23 cellular contexts compared by ENCODE assay signal in genomic region chr7:32020760-32021159, GRCh38. TPM values are rescaled to one million over a fixed set of nuclear protein-coding genes. Genes with fewer than 3 reads are reported as not detected.
"Had no signal": no experiment of that assay in that cellular context is flagged by ENCODE, and none has a peak within 500 bp of the region (broad histone marks: within the 10 kb centered on the region; RNA-seq: fewer than 3 reads in every experiment).

No MANE protein-coding gene starts in this region.

- H3K27me3 ChIP-seq: brain microvascular endothelial cell, neural progenitor cell, ovary, right lobe of liver, spleen, tibial nerve, uterus had no signal

- H3K9me3 ChIP-seq: ovary, psoas muscle, right lobe of liver, uterus had no signal

- H2AFZ ChIP-seq: neural progenitor cell had no signal

- ATAC-seq: activated CD4-positive, CD25-positive, alpha-beta regulatory T cell treated with anti-CD3 and anti-CD28 coated beads, Interleukin-2, amount 50 U/mL, for 24 hours; activated T-cell treated with anti-CD3 and anti-CD28 coated beads, Interleukin-2, amount 50 U/mL, for 4 hours; esophagus mucosa; naive thymus-derived CD4-positive, alpha-beta T cell; psoas muscle; right lobe of liver; stimulated activated memory B cell treated with anti-CD40 and anti-IgM and Interleukin-4, amounts not matched to agents 10 μg/mL and 1 μg/mL and 100 μg/mL, for 72 hours had no signal

- H3K27ac ChIP-seq: brain microvascular endothelial cell, neural progenitor cell, psoas muscle, right lobe of liver, spleen, tibial nerve, uterus had no signal

- H3K4me3 ChIP-seq: neural progenitor cell, ovary, psoas muscle, right lobe of liver, spleen, tibial nerve, uterus had no signal

- H3K36me3 ChIP-seq: brain microvascular endothelial cell, neural progenitor cell, ovary, right lobe of liver, spleen, uterus had no signal

- DNase-seq: activated CD4-positive, alpha-beta T cell treated with anti-CD3 and anti-CD28 coated beads, Interleukin-2, amount 10 ng/mL, durations not matched to agents 7 days and 5 days; activated CD8-positive, alpha-beta memory T cell treated with anti-CD3 and anti-CD28 coated beads, Interleukin-2, amount 50 U/mL, for 4 hours; activated naive CD4-positive, alpha-beta T cell treated with anti-CD3 and anti-CD28 coated beads for 36 hours; activated T-cell treated with anti-CD3 and anti-CD28 coated beads, Interleukin-2, amount 50 U/mL, for 4 hours; aorta; brain microvascular endothelial cell; effector CD8-positive, alpha-beta T cell; foreskin fibroblast; kidney glomerular epithelial cell; mesendoderm; naive thymus-derived CD4-positive, alpha-beta T cell; ovary; psoas muscle; right lobe of liver; spleen; stimulated activated CD4-positive, alpha-beta T cell treated with anti-CD3 and anti-CD28 coated beads, Interleukin-4, amount 100 ng/mL, for 4 hours; substantia nigra; uterus had no signal

- H3K9ac ChIP-seq: neural progenitor cell had no signal

- H3K4me1 ChIP-seq: neural progenitor cell, psoas muscle, right lobe of liver, spleen, tibial nerve, uterus had no signal

- H3K4me2 ChIP-seq: neural progenitor cell had no signal

RNA-seq across cellular contexts. Expression of gene PDE1C, which starts 49.4 kb away (rescaled TPM):
- total RNA-seq: activated CD4-positive, alpha-beta T cell treated with anti-CD3 and anti-CD28 coated beads, Interleukin-2, amount 10 ng/mL, durations not matched to agents 7 days and 5 days; activated naive CD4-positive, alpha-beta T cell treated with anti-CD3 and anti-CD28 coated beads for 36 hours; activated T-cell treated with anti-CD3 and anti-CD28 coated beads, Interleukin-2, amount 50 U/mL, for 4 hours had no signal
- polyA plus RNA-seq: naive thymus-derived CD4-positive, alpha-beta T cell had no signal
